In the genomic region with DNA sequence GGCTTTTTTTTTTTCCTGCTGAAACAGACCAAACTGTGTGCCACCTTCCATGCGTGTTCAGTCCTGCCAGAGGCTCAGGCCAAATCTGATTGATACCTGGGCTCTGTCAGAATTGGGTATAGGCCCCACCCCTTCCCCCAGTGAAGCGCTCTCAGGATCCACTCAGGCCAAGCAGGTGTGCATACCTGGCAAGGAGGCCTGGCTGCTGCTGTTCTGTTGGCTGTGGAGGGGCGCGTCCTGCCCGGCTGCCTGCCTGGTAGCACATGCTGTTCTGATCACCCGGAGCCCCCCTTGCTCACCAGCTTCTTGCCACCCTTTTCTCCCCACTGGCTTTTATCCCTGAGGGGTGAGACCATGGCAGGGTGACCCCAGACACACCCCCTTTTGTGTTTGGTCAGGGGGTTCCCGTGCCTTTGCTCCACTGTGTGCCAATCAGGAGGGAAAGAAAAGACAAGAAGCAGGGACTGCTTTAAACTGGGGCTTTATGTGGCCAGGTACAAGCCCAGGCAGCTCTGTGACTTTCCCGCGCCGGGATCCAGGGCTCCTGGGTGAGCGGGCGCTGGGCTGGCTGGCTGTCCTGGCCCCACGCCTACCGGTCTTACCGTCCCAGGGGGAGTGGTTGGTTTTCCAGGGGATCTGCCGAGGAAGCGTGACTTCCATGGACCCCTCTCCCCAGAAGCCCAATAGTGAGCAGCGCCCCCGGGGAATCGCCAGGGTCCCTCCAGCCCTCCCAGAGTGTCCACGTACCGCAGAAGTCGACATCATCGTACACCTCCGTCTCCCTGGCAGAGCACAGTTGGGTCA, we compare ENCODE assay signal across 13 cellular contexts. TPM values are rescaled to one million over a fixed set of nuclear protein-coding genes. Genes with fewer than 3 reads are reported as not detected.
A peak's percentile ranks its signal among the peaks of the same experiment; 100 is the strongest.
DNase-seq lines count a peak whose midpoint lies in the region; ATAC-seq, FAIRE-seq and TF ChIP-seq lines count a peak whose summit lies in the region.
"Had no signal": no experiment of that assay in that cellular context is flagged by ENCODE, and none has a peak within 500 bp of the region (broad histone marks: within the 10 kb centered on the region; RNA-seq: fewer than 3 reads in every experiment).

No MANE protein-coding gene starts in this region.

- H4K8ac ChIP-seq in neuronal stem cell (ENCODE audit: low read depth, low read length) = peak overlapping the region; percentile 99

- no peak overlapping the region for H3K9ac ChIP-seq in mammary epithelial cell (ENCODE audit: insufficient read depth, low read length)
- H3K9ac ChIP-seq in neuronal stem cell (ENCODE audit: low read depth, low read length, poor library complexity) = peak overlapping the region; percentile 86

- intact Hi-C loops in mammary epithelial cell (cut with micrococcal nuclease) = loop anchor here (1.0 to 5.0 kb wide), 3 partner anchors 25 to 137 kb away; partner anchors contain the start of genes MARCHF2 and ZNF414
- intact Hi-C loops in ascending aorta (cut with DNase I) = no loop called here

- peak overlapping the region; percentile 99 for H2BK5ac ChIP-seq in neuronal stem cell (ENCODE audit: low read length)

- no peak for DNase-seq in GM12891 (ENCODE audit: insufficient read length, low spot score)
- peak; percentile 34 for DNase-seq in NB4 (ENCODE audit: low read depth)
- DNase-seq in mammary epithelial cell = peak; percentile 90
- DNase-seq in neuronal stem cell (ENCODE audit: low spot score) = no peak
- DNase-seq in hypothalamus (lab: John Stamatoyannopoulos, UW) = no peak
- no peak for DNase-seq in ascending aorta (ENCODE audit: low spot score in 2 of 2)
- DNase-seq: activated CD4-positive, alpha-beta T cell treated with anti-CD3 and anti-CD28 coated beads, Interleukin-2, amount 10 ng/mL, durations not matched to agents 7 days and 5 days; activated gamma-delta T cell treated with Interleukin-2 at 50 U/mL for 16 hours; Calu3; MM.1S; stimulated activated naive CD8-positive, alpha-beta T cell treated with anti-CD3 and anti-CD28 coated beads, Interleukin-15, Interleukin-2, amounts not matched to agents 100 U/mL and 50 U/mL, for 24 hours had no signal

- TF ChIP-seq POLR2A in GM12891 (IDR thresholded peaks at IDR 0.05; ENCODE audit: low read depth, low read length) = peak; percentile 51; the same call in 1 of the 2 replicates
- peak; percentile 28 for TF ChIP-seq POLR2A in NB4 (IDR thresholded peaks at IDR 0.05; ENCODE audit: extremely low read depth, insufficient read length)

- H2BK12ac ChIP-seq in neuronal stem cell (ENCODE audit: low read length) = peak overlapping the region; percentile 75

- H2AFZ ChIP-seq in mammary epithelial cell (ENCODE audit: low read depth, low read length) (no peak overlapping the region), neuronal stem cell (ENCODE audit: low read length) (no peak overlapping the region)

- TF ChIP-seq CTCF in NB4 (IDR thresholded peaks at IDR 0.05; ENCODE audit: low read depth, low read length) (no peak), mammary epithelial cell (conservative IDR thresholded peaks at IDR 0.05 in 1 of 2, IDR thresholded peaks at IDR 0.05 in 1 of 2; ENCODE audit: extremely low read depth in 1 of 2, insufficient read depth in 1 of 2, low read depth in 1 of 2, low read length in 2 of 2) (no peak), ascending aorta (IDR thresholded peaks at IDR 0.05) (no peak)

- H4K91ac ChIP-seq in neuronal stem cell (ENCODE audit: low read depth, low read length, poor library complexity) = peak overlapping the region; percentile 65

- H2BK15ac ChIP-seq in neuronal stem cell (ENCODE audit: low read length) = peak overlapping the region; percentile 70

- no peak for FAIRE-seq in GM12891 (lab: Jason Lieb, UNC)

- H2AK5ac ChIP-seq in neuronal stem cell (ENCODE audit: low read depth, low read length) = peak overlapping the region; percentile 88

- H3K4me2 ChIP-seq in mammary epithelial cell (ENCODE audit: insufficient read depth, low read depth, low read length) (peak overlapping the region; percentile 60), neuronal stem cell (ENCODE audit: insufficient read depth, low read length, poor library complexity, severe bottlenecking) (peak overlapping the region; percentile 14)

- ATAC-seq in HG02759 (IDR thresholded peaks at IDR 0.05; ENCODE audit: unreplicated experiment) = no peak
- ATAC-seq in GM19452 (IDR thresholded peaks at IDR 0.05; ENCODE audit: unreplicated experiment) = no peak
- ATAC-seq: stimulated activated naive CD8-positive, alpha-beta T cell treated with anti-CD3 and anti-CD28 coated beads, Interleukin-15, Interleukin-2, amounts not matched to agents 100 U/mL and 50 U/mL, for 24 hours had no signal

- H3K36me3 ChIP-seq in mammary epithelial cell (ENCODE audit: insufficient read depth, low read length) = peaks cover 10% of the 10 kb centered on the region
- H3K36me3 ChIP-seq in neuronal stem cell (replicated peaks in 1 of 2; ENCODE audit: control insufficient read depth in 2 of 2, insufficient read depth in 2 of 2, low read length in 2 of 2) = peaks cover 30 to 59% of the 10 kb centered on the region in 2 donors
- H3K36me3 ChIP-seq in ascending aorta = peaks cover 45 to 51% of the 10 kb centered on the region in 2 donors

- H3K27ac ChIP-seq in mammary epithelial cell (ENCODE audit: insufficient read depth, low read depth, low read length) (peak overlapping the region; percentile 8), neuronal stem cell (replicated peaks; ENCODE audit: low read length) (peak overlapping the region; percentile 96), ascending aorta (no peak overlapping the region)

- peak overlapping the region; percentile 71 for H3K14ac ChIP-seq in neuronal stem cell (ENCODE audit: low read length)

- 3% methylated on average over 11 of the region's 25 CpGs for WGBS in mammary epithelial cell (ENCODE audit: low coverage, missing lambda C conversion rate)
- WGBS in neuronal stem cell (ENCODE audit: extremely low coverage in 2 of 2, insufficient read length in 2 of 2, insufficient replicate concordance in 1 of 2), 2 donors = no CpG with 5 or more reads among the region's 25 CpGs

- H3K18ac ChIP-seq in neuronal stem cell (ENCODE audit: low read length) = peak overlapping the region; percentile 98

- no peaks in the 10 kb centered on the region for H4K20me1 ChIP-seq in mammary epithelial cell (ENCODE audit: insufficient read depth, low read length)

- H3K27me3 ChIP-seq in mammary epithelial cell (ENCODE audit: insufficient read depth, low read length) (no peaks in the 10 kb centered on the region), neuronal stem cell (ENCODE audit: control insufficient read depth in 3 of 3, insufficient read depth in 3 of 3, low read depth in 1 of 3, low read length in 3 of 3) (no peaks in the 10 kb centered on the region), ascending aorta (no peaks in the 10 kb centered on the region)

- peak overlapping the region; percentile 99 for H2BK120ac ChIP-seq in neuronal stem cell (ENCODE audit: low read depth, low read length)

- peaks cover 16% of the 10 kb centered on the region for H3K79me1 ChIP-seq in neuronal stem cell (ENCODE audit: low read depth, low read length)

- CTCF ChIA-PET in mammary epithelial cell (lab: Charles Lee; ENCODE audit: low non-redundant PET) = no interaction called here

- dilution Hi-C loops in mammary epithelial cell (cut with HindIII; ENCODE audit: low sequenced_read_pairs) = loop anchor here (5.0 kb wide), 1 partner anchor 97 kb away; the partner anchor contains the start of gene RAB11B

- H3K9me3 ChIP-seq in mammary epithelial cell (replicated peaks; ENCODE audit: insufficient read depth, low read length) (no peaks in the 10 kb centered on the region), neuronal stem cell (replicated peaks in 1 of 2; ENCODE audit: control insufficient read depth in 2 of 2, insufficient read depth in 1 of 2, low read depth in 1 of 2, low read length in 2 of 2) (no peaks in the 10 kb centered on the region), ascending aorta (no peaks in the 10 kb centered on the region)

- in situ Hi-C loops in mammary epithelial cell (cut with MboI; ENCODE audit: low sequenced_read_pairs in 2 of 2) = no loop called here

- H3K4me1 ChIP-seq in mammary epithelial cell (ENCODE audit: insufficient read depth, low read length) (peaks cover 25% of the 10 kb centered on the region), neuronal stem cell (ENCODE audit: control insufficient read depth in 2 of 2, insufficient read depth in 1 of 2, low read depth in 1 of 2, low read length in 2 of 2) (peaks cover 31 to 42% of the 10 kb centered on the region in 2 donors), ascending aorta (no peaks in the 10 kb centered on the region)

- H3K79me2 ChIP-seq in mammary epithelial cell (ENCODE audit: insufficient read depth, low read length) = peaks cover 11% of the 10 kb centered on the region

- H3K23ac ChIP-seq in neuronal stem cell (ENCODE audit: low read depth, low read length, poor library complexity) = peak overlapping the region; percentile 95

- H3K4me3 ChIP-seq in NB4 (ENCODE audit: low read depth, low read length) (no peak overlapping the region), mammary epithelial cell (replicated peaks in 1 of 3; ENCODE audit: insufficient read depth in 1 of 3, low read depth in 2 of 3, low read length in 3 of 3) (no peak overlapping the region), neuronal stem cell (ENCODE audit: low read length in 2 of 2) (no peak overlapping the region), ascending aorta (no peak overlapping the region)

- BruUV-seq in mammary epithelial cell (replicated peaks; lab: Mats Ljungman, UMichigan) = no TSS peak

- H3K4ac ChIP-seq in neuronal stem cell (ENCODE audit: low read length) = peak overlapping the region; percentile 89

TF ChIP-seq in GM12891, 5 proteins besides CTCF, POLR2A, EP300 and RAD21 (continues in another document):
- TF ChIP-seq TAF1 (IDR thresholded peaks at IDR 0.05; ENCODE audit: low read depth, low read length) = no peak
- peak; percentile 73 for TF ChIP-seq POLR2AphosphoS5 (IDR thresholded peaks at IDR 0.05; ENCODE audit: low read depth, low read length)
- no peak for TF ChIP-seq PAX5 (IDR thresholded peaks at IDR 0.05; ENCODE audit: insufficient read depth, low read length, severe bottlenecking)

RNA-seq across cellular contexts. Expression of gene PRAM1, which starts 12.6 kb away (rescaled TPM):
- polyA plus RNA-seq in GM12891 (2012; ENCODE audit: low read depth, missing spikeins) = 0.36 TPM
- total RNA-seq in mammary epithelial cell (not detected), ascending aorta (not detected)
- polyA plus RNA-seq in mammary epithelial cell = not detected
- not detected for polyA minus RNA-seq in mammary epithelial cell
- polyA plus RNA-seq in neuronal stem cell (2013, experiment 1 of 2) = 1.2 TPM
- 1.2 TPM for polyA plus RNA-seq in neuronal stem cell (2013, experiment 2 of 2)
- total RNA-seq: Calu3 had no signal

RNA-seq across cellular contexts. Expression of gene ZNF414, which starts 24.2 kb away (rescaled TPM):
- polyA plus RNA-seq in GM12891 (2012; ENCODE audit: low read depth, missing spikeins) = 15.6 TPM
- 10 to 100 TPM in 1 of 2 donors, 1 to 10 TPM in 1; 3.5 to 23.2 TPM for total RNA-seq in mammary epithelial cell
- polyA plus RNA-seq in mammary epithelial cell = 7.1 TPM
- 1.3 TPM for polyA minus RNA-seq in mammary epithelial cell
- polyA plus RNA-seq in neuronal stem cell (2013, experiment 1 of 2) = 32.3 TPM
- polyA plus RNA-seq in neuronal stem cell (2013, experiment 2 of 2) = 33.4 TPM
- 189 TPM for total RNA-seq in ascending aorta

RNA-seq across cellular contexts. Expression of gene HNRNPM, which starts 45.0 kb away (rescaled TPM):
- polyA plus RNA-seq in GM12891 (2012; ENCODE audit: low read depth, missing spikeins) = 210 TPM
- total RNA-seq in mammary epithelial cell (100 to 1,000 TPM in 1 of 2 donors, 10 to 100 TPM in 1; 29.2 to 164 TPM), ascending aorta (198 TPM)
- 116 TPM for polyA plus RNA-seq in mammary epithelial cell
- 100.0 TPM for polyA minus RNA-seq in mammary epithelial cell
- 112 TPM for polyA plus RNA-seq in neuronal stem cell (2013, experiment 1 of 2)
- 111 TPM for polyA plus RNA-seq in neuronal stem cell (2013, experiment 2 of 2)

Comparison
In these comparisons a context has a peak if more than half of its experiments do, and no peak if none do; other contexts are left out.
1. DNase-seq: peak in NB4 (single experiment) and mammary epithelial cell (single experiment); none in GM12891 (single experiment), neuronal stem cell (single experiment), hypothalamus (0 of 51) and ascending aorta (0 of 2).
2. H3K27ac ChIP-seq: peak in mammary epithelial cell (single experiment) and neuronal stem cell (single experiment); none in ascending aorta (0 of 2).